ENCODE assay signal across 8 cellular contexts in genomic region chr19:796692-797527, GRCh38. TPM values are rescaled to one million over a fixed set of nuclear protein-coding genes. Genes with fewer than 3 reads are reported as not detected.
DNase-seq lines count a peak whose midpoint lies in the region; ATAC-seq, FAIRE-seq and TF ChIP-seq lines count a peak whose summit lies in the region.

PTBP1 (plus strand) TSS chr19:797452; CDS start chr19:797498, 46 bp downstream.

- TF ChIP-seq POLR2A in GM18505 (IDR thresholded peaks at IDR 0.05; ENCODE audit: borderline replicate concordance, extremely low read depth, insufficient read depth, insufficient read length) (peak; percentile 93), uterus (IDR thresholded peaks at IDR 0.05) (peak; percentile 50 to 84)

- intact Hi-C loops in right cardiac atrium (cut with DNase I), result no loop called here
- intact Hi-C loops in uterus (cut with DNase I; ENCODE audit: low total_unique reads), result no loop called here

- peaks cover 41% of the 10 kb centered on the region for H4K20me1 ChIP-seq in astrocyte (ENCODE audit: insufficient read depth, low read length)

- FAIRE-seq in astrocyte (lab: Jason Lieb, UNC), result peak; percentile 84

- peaks cover 11% of the 10 kb centered on the region for H3K4me1 Mint-ChIP-seq in astrocyte (ENCODE audit: low read depth, unreplicated experiment)

- WGBS in right cardiac atrium, result 1% methylated on average over 83 of the region's 83 CpGs

- H3K27me3 ChIP-seq in astrocyte (ENCODE audit: insufficient read depth, low read length) (no peaks in the 10 kb centered on the region), right cardiac atrium (ENCODE audit: control insufficient read depth, insufficient read depth) (no peaks in the 10 kb centered on the region), uterus (no peaks in the 10 kb centered on the region)

- H2AFZ ChIP-seq in astrocyte (ENCODE audit: low read depth, low read length), result peak within 1 kb of the TSS; percentile 97

- H3K4me3 ChIP-seq in astrocyte (ENCODE audit: insufficient read depth, low read depth, low read length) (peak within 1 kb of the TSS; percentile 98), right cardiac atrium (ENCODE audit: low read length) (peak within 1 kb of the TSS; percentile 99), uterus (peak within 1 kb of the TSS; percentile 87 to 99)

- H3K27me3 Mint-ChIP-seq in astrocyte (ENCODE audit: low read depth, unreplicated experiment), result no peaks in the 10 kb centered on the region

- peak within 1 kb of the TSS; percentile 95 for H3K4me2 ChIP-seq in astrocyte (ENCODE audit: low read length)

- H3K9ac ChIP-seq in astrocyte (ENCODE audit: low read length), result peak within 1 kb of the TSS; percentile 97

- peaks cover 7% of the 10 kb centered on the region for H3K36me3 Mint-ChIP-seq in astrocyte (ENCODE audit: low read depth, unreplicated experiment)

- H3K9me3 Mint-ChIP-seq in astrocyte (ENCODE audit: unreplicated experiment), result no peaks in the 10 kb centered on the region

- DNase-seq in NCI-H2029 (lab: John Stamatoyannopoulos, UW) (peak; percentile 100), T-helper 22 cell (ENCODE audit: low read depth) (peak; percentile 100), astrocyte (ENCODE audit: low read depth) (peak; percentile 100), right cardiac atrium (peak; percentile 100), pulmonary artery endothelial cell (ENCODE audit: low read depth, low spot score) (peak; percentile 100), uterus (peak; percentile 100)

- peak within 1 kb of the TSS; percentile 93 for H3K4me3 Mint-ChIP-seq in astrocyte (ENCODE audit: unreplicated experiment)

- H3K79me2 ChIP-seq in astrocyte (ENCODE audit: insufficient read depth, low read length), result peaks cover 41% of the 10 kb centered on the region

- no peaks in the 10 kb centered on the region for H3K9me3 ChIP-seq in astrocyte (ENCODE audit: insufficient read depth, low read depth, low read length)
- no peaks in the 10 kb centered on the region for H3K9me3 ChIP-seq in right cardiac atrium (ENCODE audit: control insufficient read depth, low read length)
- no peaks in the 10 kb centered on the region for H3K9me3 ChIP-seq in uterus

- peak within 1 kb of the TSS; percentile 89 for H3K27ac ChIP-seq in astrocyte (ENCODE audit: low read depth, low read length)
- peak within 1 kb of the TSS; percentile 82 for H3K27ac ChIP-seq in right cardiac atrium (ENCODE audit: low read length)
- peak within 1 kb of the TSS; percentile 96 to 99 for H3K27ac ChIP-seq in uterus

- peak; percentile 69 for ATAC-seq in GM18505 (IDR thresholded peaks at IDR 0.05; ENCODE audit: unreplicated experiment)
- peak; percentile 69 for ATAC-seq in HG02973 (IDR thresholded peaks at IDR 0.05; ENCODE audit: unreplicated experiment)
- peak; percentile 90 to 93 for ATAC-seq in right cardiac atrium

- H3K27ac Mint-ChIP-seq in astrocyte (ENCODE audit: unreplicated experiment), result peak within 1 kb of the TSS; percentile 94

- no peak for TF ChIP-seq CTCF in astrocyte (IDR thresholded peaks at IDR 0.05; ENCODE audit: insufficient read depth, low read depth, low read length)
- TF ChIP-seq CTCF in uterus (IDR thresholded peaks at IDR 0.05), result peak; percentile 7 to 13 (median 10)

- H3K4me1 ChIP-seq in astrocyte (ENCODE audit: insufficient read depth, low read length) (peaks cover 29% of the 10 kb centered on the region), right cardiac atrium (ENCODE audit: control insufficient read depth, insufficient read depth, low read length) (peaks cover 19% of the 10 kb centered on the region), uterus (peaks cover 25 to 34% of the 10 kb centered on the region in 2 donors)

- H3K36me3 ChIP-seq in astrocyte (ENCODE audit: insufficient read depth, low read length), result peaks cover 10% of the 10 kb centered on the region
- H3K36me3 ChIP-seq in uterus, result no peaks in the 10 kb centered on the region

RNA-seq across cellular contexts. Expression of gene PTBP1, which starts in this region (rescaled TPM):
- 366 and 386 TPM in 2 replicates for total RNA-seq in astrocyte
- total RNA-seq in right cardiac atrium, result 100 to 1,000 TPM in 1 of 4 donors, 10 to 100 TPM in 3; 67.5 to 119 (median 82.3) TPM
- polyA plus RNA-seq in right cardiac atrium, result 42.9 TPM
- total RNA-seq in pulmonary artery endothelial cell, result 198 and 241 TPM in 2 replicates
- 100 to 1,000 TPM in 2 of 4 donors, 10 to 100 TPM in 2; 45.0 to 278 (median 106) TPM for total RNA-seq in uterus

Comparison
In these comparisons a context has a peak if more than half of its experiments do, and no peak if none do; other contexts are left out.
1. Peak in every context shown above with its lines: DNase-seq, ATAC-seq, H3K4me3 ChIP-seq and H3K27ac ChIP-seq.